ENCODE assay signal across 1 cellular context in the genomic region with DNA sequence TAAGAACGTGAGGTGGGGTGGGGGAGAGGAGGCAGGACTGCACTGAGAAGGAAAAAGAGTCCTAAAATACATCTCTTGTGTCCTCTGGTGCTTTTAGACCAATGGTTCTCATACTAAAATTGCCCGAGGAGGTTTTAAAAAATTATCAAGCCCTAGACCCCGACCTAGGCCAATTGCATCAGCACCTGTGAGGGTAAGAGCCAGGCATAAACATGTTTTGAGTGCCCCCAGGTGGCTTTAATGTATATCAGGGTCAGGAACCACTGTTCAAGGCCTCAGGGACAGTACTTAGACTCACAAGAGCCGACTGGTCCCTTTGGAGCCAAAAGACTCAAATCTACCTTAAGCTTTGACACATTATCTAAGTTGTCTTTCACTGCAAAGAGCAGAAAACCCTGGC.
TF ChIP-seq lines count a peak whose summit lies in the region.

No MANE protein-coding gene starts in this region.

TF ChIP-seq in GM12878, 131 proteins besides CTCF, POLR2A, EP300 and RAD21 (continued from another document):
- TF ChIP-seq, protein P1, sequence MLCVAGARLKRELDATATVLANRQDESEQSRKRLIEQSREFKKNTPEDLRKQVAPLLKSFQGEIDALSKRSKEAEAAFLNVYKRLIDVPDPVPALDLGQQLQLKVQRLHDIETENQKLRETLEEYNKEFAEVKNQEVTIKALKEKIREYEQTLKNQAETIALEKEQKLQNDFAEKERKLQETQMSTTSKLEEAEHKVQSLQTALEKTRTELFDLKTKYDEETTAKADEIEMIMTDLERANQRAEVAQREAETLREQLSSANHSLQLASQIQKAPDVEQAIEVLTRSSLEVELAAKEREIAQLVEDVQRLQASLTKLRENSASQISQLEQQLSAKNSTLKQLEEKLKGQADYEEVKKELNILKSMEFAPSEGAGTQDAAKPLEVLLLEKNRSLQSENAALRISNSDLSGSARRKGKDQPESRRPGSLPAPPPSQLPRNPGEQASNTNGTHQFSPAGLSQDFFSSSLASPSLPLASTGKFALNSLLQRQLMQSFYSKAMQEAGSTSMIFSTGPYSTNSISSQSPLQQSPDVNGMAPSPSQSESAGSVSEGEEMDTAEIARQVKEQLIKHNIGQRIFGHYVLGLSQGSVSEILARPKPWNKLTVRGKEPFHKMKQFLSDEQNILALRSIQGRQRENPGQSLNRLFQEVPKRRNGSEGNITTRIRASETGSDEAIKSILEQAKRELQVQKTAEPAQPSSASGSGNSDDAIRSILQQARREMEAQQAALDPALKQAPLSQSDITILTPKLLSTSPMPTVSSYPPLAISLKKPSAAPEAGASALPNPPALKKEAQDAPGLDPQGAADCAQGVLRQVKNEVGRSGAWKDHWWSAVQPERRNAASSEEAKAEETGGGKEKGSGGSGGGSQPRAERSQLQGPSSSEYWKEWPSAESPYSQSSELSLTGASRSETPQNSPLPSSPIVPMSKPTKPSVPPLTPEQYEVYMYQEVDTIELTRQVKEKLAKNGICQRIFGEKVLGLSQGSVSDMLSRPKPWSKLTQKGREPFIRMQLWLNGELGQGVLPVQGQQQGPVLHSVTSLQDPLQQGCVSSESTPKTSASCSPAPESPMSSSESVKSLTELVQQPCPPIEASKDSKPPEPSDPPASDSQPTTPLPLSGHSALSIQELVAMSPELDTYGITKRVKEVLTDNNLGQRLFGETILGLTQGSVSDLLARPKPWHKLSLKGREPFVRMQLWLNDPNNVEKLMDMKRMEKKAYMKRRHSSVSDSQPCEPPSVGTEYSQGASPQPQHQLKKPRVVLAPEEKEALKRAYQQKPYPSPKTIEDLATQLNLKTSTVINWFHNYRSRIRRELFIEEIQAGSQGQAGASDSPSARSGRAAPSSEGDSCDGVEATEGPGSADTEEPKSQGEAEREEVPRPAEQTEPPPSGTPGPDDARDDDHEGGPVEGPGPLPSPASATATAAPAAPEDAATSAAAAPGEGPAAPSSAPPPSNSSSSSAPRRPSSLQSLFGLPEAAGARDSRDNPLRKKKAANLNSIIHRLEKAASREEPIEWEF (IDR thresholded peaks at IDR 0.05; ENCODE audit: insufficient replicate concordance, low read depth, low read length), result no peak
- no peak for TF ChIP-seq NBN (IDR thresholded peaks at IDR 0.05)
TF ChIP-seq in GM12878: peak in this region for 0.
